In genomic region chr1:2541619-2542246, GRCh38 we compare ENCODE assay signal across 1 cellular context.
TF ChIP-seq lines count a peak whose summit lies in the region.

No MANE protein-coding gene starts in this region.

TF ChIP-seq in GM23338, 12 proteins besides CTCF, POLR2A, EP300 and RAD21 (continued from another document):
- TF ChIP-seq ZNF462 (CRISPR knock-in tag; IDR thresholded peaks at IDR 0.05): no peak
- TF ChIP-seq ZNF331 (CRISPR knock-in tag; IDR thresholded peaks at IDR 0.05; ENCODE audit: low read depth): no peak
- no peak for TF ChIP-seq STAT1 (IDR thresholded peaks at IDR 0.05; ENCODE audit: unreplicated experiment)
- TF ChIP-seq CREB1 (CRISPR knock-in tag; IDR thresholded peaks at IDR 0.05; ENCODE audit: low read depth): no peak
- TF ChIP-seq EZH2phosphoT487 (IDR thresholded peaks at IDR 0.05; ENCODE audit: unreplicated experiment): no peak
- TF ChIP-seq ZNF114 (CRISPR knock-in tag; IDR thresholded peaks at IDR 0.05): no peak
- no peak for TF ChIP-seq EZH2 (IDR thresholded peaks at IDR 0.05; ENCODE audit: low read depth, unreplicated experiment)
- no peak for TF ChIP-seq POLR2AphosphoS5 (IDR thresholded peaks at IDR 0.05; ENCODE audit: low read depth)
- no peak for TF ChIP-seq JUNB (IDR thresholded peaks at IDR 0.05; ENCODE audit: unreplicated experiment)
- TF ChIP-seq REST (IDR thresholded peaks at IDR 0.05; ENCODE audit: unreplicated experiment): no peak
